ENCODE assay signal across 24 cellular contexts in the genomic region with DNA sequence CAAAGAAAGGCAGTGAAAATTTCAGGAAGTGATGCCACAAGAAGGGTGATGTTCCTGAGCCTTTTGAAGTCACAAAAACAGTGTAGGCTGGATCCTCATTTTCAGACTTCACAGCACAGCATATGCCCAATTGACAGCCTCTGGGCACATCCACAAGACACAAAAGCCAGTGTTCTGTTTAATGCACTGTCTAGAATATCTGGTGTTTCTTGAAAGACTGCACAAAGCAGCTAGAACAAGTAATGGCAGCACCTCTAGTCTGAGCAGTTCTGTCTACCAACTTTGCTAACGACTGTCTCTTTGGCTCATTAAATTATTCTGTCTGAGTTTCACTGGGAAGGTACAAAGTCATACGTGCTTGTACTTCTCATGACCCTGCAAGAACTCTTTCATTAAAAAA.
A peak's percentile ranks its signal among the peaks of the same experiment; 100 is the strongest.
DNase-seq lines count a peak whose midpoint lies in the region; ATAC-seq and FAIRE-seq lines count a peak whose summit lies in the region.
"Had no signal": no experiment of that assay in that cellular context is flagged by ENCODE, and none has a peak within 500 bp of the region (broad histone marks: within the 10 kb centered on the region; RNA-seq: fewer than 3 reads in every experiment).

No MANE protein-coding gene starts in this region.

- peak overlapping the region; percentile 41 for H2AFZ ChIP-seq in neuronal stem cell (ENCODE audit: low read length)
- H2AFZ ChIP-seq: PC-9 had no signal

- H3K4me1 ChIP-seq in neuronal stem cell (ENCODE audit: control insufficient read depth in 2 of 2, insufficient read depth in 1 of 2, low read depth in 1 of 2, low read length in 2 of 2), result no peaks in the 10 kb centered on the region
- H3K4me1 ChIP-seq: esophagus muscularis mucosa, gastroesophageal sphincter had no signal

- H4K91ac ChIP-seq in neuronal stem cell (ENCODE audit: low read depth, low read length, poor library complexity), result no peak overlapping the region

- no peaks in the 10 kb centered on the region for H3K36me3 ChIP-seq in neuronal stem cell (replicated peaks in 1 of 2; ENCODE audit: control insufficient read depth in 2 of 2, insufficient read depth in 2 of 2, low read length in 2 of 2)
- H3K36me3 ChIP-seq: esophagus muscularis mucosa, gastroesophageal sphincter had no signal

- no peak overlapping the region for H2BK15ac ChIP-seq in neuronal stem cell (ENCODE audit: low read length)

- WGBS in neuronal stem cell (ENCODE audit: extremely low coverage in 2 of 2, insufficient read length in 2 of 2, insufficient replicate concordance in 1 of 2), 2 donors, result no CpG with 5 or more reads among the region's 2 CpGs

- H3K4me3 ChIP-seq in neuronal stem cell (ENCODE audit: low read length in 2 of 2), result no peak overlapping the region
- H3K4me3 ChIP-seq: esophagus muscularis mucosa, gastroesophageal sphincter, lung, PC-9 had no signal

- H3K14ac ChIP-seq in neuronal stem cell (ENCODE audit: low read length), result no peak overlapping the region

- H2AK5ac ChIP-seq in neuronal stem cell (ENCODE audit: low read depth, low read length), result no peak overlapping the region

- H3K4ac ChIP-seq in neuronal stem cell (ENCODE audit: low read length), result no peak overlapping the region

- H3K79me1 ChIP-seq in neuronal stem cell (ENCODE audit: low read depth, low read length), result no peaks in the 10 kb centered on the region

- H2BK120ac ChIP-seq in neuronal stem cell (ENCODE audit: low read depth, low read length), result no peak overlapping the region

- H2BK5ac ChIP-seq in neuronal stem cell (ENCODE audit: low read length), result no peak overlapping the region

- H3K27me3 ChIP-seq in neuronal stem cell (ENCODE audit: control insufficient read depth in 3 of 3, insufficient read depth in 3 of 3, low read depth in 1 of 3, low read length in 3 of 3), result no peaks in the 10 kb centered on the region
- H3K27me3 ChIP-seq: esophagus muscularis mucosa, gastroesophageal sphincter had no signal

- no peak overlapping the region for H3K23ac ChIP-seq in neuronal stem cell (ENCODE audit: low read depth, low read length, poor library complexity)

- FAIRE-seq in GM19239 (lab: Jason Lieb, UNC), result no peak
- FAIRE-seq: GM12892 had no signal

- no peak overlapping the region for H3K9ac ChIP-seq in neuronal stem cell (ENCODE audit: low read depth, low read length, poor library complexity)

- peaks cover 0 to 5% of the 10 kb centered on the region in 2 donors for H3K9me3 ChIP-seq in neuronal stem cell (replicated peaks in 1 of 2; ENCODE audit: control insufficient read depth in 2 of 2, insufficient read depth in 1 of 2, low read depth in 1 of 2, low read length in 2 of 2)
- H3K9me3 ChIP-seq: esophagus muscularis mucosa, gastroesophageal sphincter had no signal

- no peak overlapping the region for H2BK12ac ChIP-seq in neuronal stem cell (ENCODE audit: low read length)

- DNase-seq in neuronal stem cell (ENCODE audit: low spot score) (no peak), NCI-H446 treated with DMSO at 0.1 percent for 48 hours (lab: John Stamatoyannopoulos, UW) (no peak), GM19239 (ENCODE audit: insufficient read length, low spot score) (no peak), NCI-H524 treated with DMSO at 0.1 percent for 48 hours (lab: John Stamatoyannopoulos, UW) (no peak)
- DNase-seq: activated CD4-positive, alpha-beta T cell treated with anti-CD3 and anti-CD28 coated beads for 48 hours; activated CD8-positive, alpha-beta memory T cell treated with anti-CD3 and anti-CD28 coated beads, Interleukin-2, amount 10 ng/mL, durations not matched to agents 7 days and 5 days; CD4-positive, alpha-beta memory T cell; DMS53; effector CD4-positive, alpha-beta T cell; islet precursor cell; NCI-H2171 treated with DMSO at 0.1 percent for 48 hours; NCI-H82; PC-9; small intestine; stimulated activated CD4-positive, alpha-beta T cell treated with anti-CD3 and anti-CD28 coated beads, Interleukin-2, amount 100 ng/mL, for 48 hours; stimulated activated naive CD8-positive, alpha-beta T cell treated with anti-CD3 and anti-CD28 coated beads, Interleukin-15, amount 100 ng/mL, for 72 hours; trophoblast cell had no signal

- no peak overlapping the region for H3K27ac ChIP-seq in neuronal stem cell (replicated peaks; ENCODE audit: low read length)
- H3K27ac ChIP-seq: esophagus muscularis mucosa, gastroesophageal sphincter, PC-9 had no signal

- no peak overlapping the region for H4K8ac ChIP-seq in neuronal stem cell (ENCODE audit: low read depth, low read length)

- H3K18ac ChIP-seq in neuronal stem cell (ENCODE audit: low read length), result no peak overlapping the region

- no peak overlapping the region for H3K4me2 ChIP-seq in neuronal stem cell (ENCODE audit: insufficient read depth, low read length, poor library complexity, severe bottlenecking)
- H3K4me2 ChIP-seq: PC-9 had no signal

- ATAC-seq in GM19328 (IDR thresholded peaks at IDR 0.05; ENCODE audit: unreplicated experiment) (peak; percentile 16), GM21723 (IDR thresholded peaks at IDR 0.05; ENCODE audit: unreplicated experiment) (peak; percentile 25), HG03432 (IDR thresholded peaks at IDR 0.05; ENCODE audit: unreplicated experiment) (peak; percentile 15)
- ATAC-seq: activated CD8-positive, alpha-beta memory T cell treated with anti-CD3 and anti-CD28 coated beads, Interleukin-2, amount 10 ng/mL, durations not matched to agents 7 days and 5 days; gastroesophageal sphincter had no signal
